ENCODE assay signal across 8 cellular contexts in genomic region chr17:18187816-18188761, GRCh38. TPM values are rescaled to one million over a fixed set of nuclear protein-coding genes. Genes with fewer than 3 reads are reported as not detected.
DNase-seq lines count a peak whose midpoint lies in the region; ATAC-seq and TF ChIP-seq lines count a peak whose summit lies in the region.

No MANE protein-coding gene starts in this region.

- no peaks in the 10 kb centered on the region for H3K27me3 ChIP-seq in CD8-positive, alpha-beta T cell (ENCODE audit: insufficient read depth, low read length)

- H3K36me3 Mint-ChIP-seq in CD8-positive, alpha-beta T cell = peaks cover 59% of the 10 kb centered on the region
- peaks cover 60% of the 10 kb centered on the region for H3K36me3 Mint-ChIP-seq in effector memory CD8-positive, alpha-beta T cell (ENCODE audit: insufficient read depth)
- H3K36me3 Mint-ChIP-seq in neural crest cell (ENCODE audit: low read depth) = peaks cover 14% of the 10 kb centered on the region

- TF ChIP-seq CTCF in CD8-positive, alpha-beta T cell (IDR thresholded peaks at IDR 0.05) = no peak
- no peak for TF ChIP-seq CTCF in neural crest cell (conservative IDR thresholded peaks at IDR 0.05)

- DNase-seq in CD8-positive, alpha-beta T cell = no peak
- peak; percentile 74 for DNase-seq in RKO (ENCODE audit: low spot score)
- DNase-seq in effector memory CD8-positive, alpha-beta T cell = no peak
- no peak for DNase-seq in neural crest cell (ENCODE audit: low read depth, low spot score)
- no peak for DNase-seq in DMS53 (lab: John Stamatoyannopoulos, UW)

- no peaks in the 10 kb centered on the region for H3K27me3 Mint-ChIP-seq in CD8-positive, alpha-beta T cell (ENCODE audit: low read depth)
- H3K27me3 Mint-ChIP-seq in effector memory CD8-positive, alpha-beta T cell = no peaks in the 10 kb centered on the region
- H3K27me3 Mint-ChIP-seq in neural crest cell (ENCODE audit: low read depth) = peaks cover 3% of the 10 kb centered on the region

- peaks cover 67% of the 10 kb centered on the region for H3K4me1 ChIP-seq in CD8-positive, alpha-beta T cell (ENCODE audit: insufficient read depth, low read length)

- no peaks in the 10 kb centered on the region for H3K9me3 Mint-ChIP-seq in CD8-positive, alpha-beta T cell
- H3K9me3 Mint-ChIP-seq in effector memory CD8-positive, alpha-beta T cell = no peaks in the 10 kb centered on the region
- H3K9me3 Mint-ChIP-seq in neural crest cell = no peaks in the 10 kb centered on the region

- intact Hi-C loops in CD8-positive, alpha-beta T cell (cut with DNase I, micrococcal nuclease) = loop anchor here in 1 of 2 experiments (10.0 kb wide), 2 partner anchors 353 to 1187 kb away; partner anchors contain the start of genes MAPK7 and SREBF1

- H3K36me3 ChIP-seq in CD8-positive, alpha-beta T cell (ENCODE audit: insufficient read depth, low read length) = peaks cover 13% of the 10 kb centered on the region

- H3K4me1 Mint-ChIP-seq in CD8-positive, alpha-beta T cell (ENCODE audit: low read depth) = peaks cover 72% of the 10 kb centered on the region
- H3K4me1 Mint-ChIP-seq in effector memory CD8-positive, alpha-beta T cell (ENCODE audit: low read depth in 2 of 2) = peaks cover 61 to 67% of the 10 kb centered on the region in 2 donors
- H3K4me1 Mint-ChIP-seq in neural crest cell = peaks cover 65% of the 10 kb centered on the region

- ATAC-seq in CD8-positive, alpha-beta T cell = no peak
- ATAC-seq in effector memory CD8-positive, alpha-beta T cell (replicated peaks) = no peak
- ATAC-seq in GM19351 (IDR thresholded peaks at IDR 0.05; ENCODE audit: unreplicated experiment) = no peak
- ATAC-seq in GM19395 (IDR thresholded peaks at IDR 0.05; ENCODE audit: unreplicated experiment) = no peak
- no peak for ATAC-seq in HG02623 (IDR thresholded peaks at IDR 0.05; ENCODE audit: unreplicated experiment)

- peak overlapping the region; percentile 95 for H3K4me3 Mint-ChIP-seq in CD8-positive, alpha-beta T cell
- peak overlapping the region; percentile 94 to 96 for H3K4me3 Mint-ChIP-seq in effector memory CD8-positive, alpha-beta T cell
- peak overlapping the region; percentile 98 for H3K4me3 Mint-ChIP-seq in neural crest cell

- H3K27ac Mint-ChIP-seq in CD8-positive, alpha-beta T cell = peak overlapping the region; percentile 72
- peak overlapping the region; percentile 45 to 98 for H3K27ac Mint-ChIP-seq in effector memory CD8-positive, alpha-beta T cell
- H3K27ac Mint-ChIP-seq in neural crest cell (ENCODE audit: unreplicated experiment) = peak overlapping the region; percentile 37

- H3K4me3 ChIP-seq in CD8-positive, alpha-beta T cell (ENCODE audit: low read depth, low read length) = peak overlapping the region; percentile 58

- CTCF ChIA-PET in CD8-positive, alpha-beta T cell (lab: Charles Lee) = no interaction called here

- POLR2A ChIA-PET in CD8-positive, alpha-beta T cell (lab: Charles Lee) = no interaction called here

- H3K9me3 ChIP-seq in CD8-positive, alpha-beta T cell (ENCODE audit: low read length) = no peaks in the 10 kb centered on the region

- H3K27ac ChIP-seq in CD8-positive, alpha-beta T cell (ENCODE audit: low read depth, low read length) = no peak overlapping the region

RNA-seq across cellular contexts. Expression of gene ALKBH5, which starts 4.5 kb away (rescaled TPM):
- 100 to 1,000 TPM; 138 to 141 TPM for total RNA-seq in CD8-positive, alpha-beta T cell
- 104 and 109 TPM in 2 replicates for total RNA-seq in neural crest cell

RNA-seq across cellular contexts. Expression of gene LLGL1, which starts 37.3 kb away (rescaled TPM):
- total RNA-seq in CD8-positive, alpha-beta T cell = 10 to 100 TPM; 12.5 TPM
- 93.3 and 99.3 TPM in 2 replicates for total RNA-seq in neural crest cell
